16 cellular contexts compared by ENCODE assay signal in genomic region chr2:28129955-28130695, GRCh38.
A peak's percentile ranks its signal among the peaks of the same experiment; 100 is the strongest.
DNase-seq lines count a peak whose midpoint lies in the region; ATAC-seq and TF ChIP-seq lines count a peak whose summit lies in the region.
"Had no signal": no experiment of that assay in that cellular context is flagged by ENCODE, and none has a peak within 500 bp of the region (broad histone marks: within the 10 kb centered on the region; RNA-seq: fewer than 3 reads in every experiment).

No MANE protein-coding gene starts in this region.

- H4K20me1 ChIP-seq in SK-N-SH (ENCODE audit: insufficient read depth) (no peaks in the 10 kb centered on the region), smooth muscle cell (ENCODE audit: low read depth) (no peaks in the 10 kb centered on the region)

- WGBS in SK-N-SH (ENCODE audit: low lambda C conversion rate) = 68% methylated on average over 4 of the region's 4 CpGs
- WGBS in smooth muscle cell (ENCODE audit: low lambda C conversion rate) = 76% methylated on average over 4 of the region's 4 CpGs

- H3K27me3 ChIP-seq in SK-N-SH (ENCODE audit: insufficient read depth) = no peaks in the 10 kb centered on the region
- no peaks in the 10 kb centered on the region for H3K27me3 ChIP-seq in smooth muscle cell (ENCODE audit: low read depth)
- H3K27me3 ChIP-seq in foreskin keratinocyte = no peaks in the 10 kb centered on the region
- no peaks in the 10 kb centered on the region for H3K27me3 ChIP-seq in ascending aorta
- H3K27me3 ChIP-seq: right atrium auricular region had no signal

- TF ChIP-seq EP300 in SK-N-SH (IDR thresholded peaks at IDR 0.05; ENCODE audit: borderline replicate concordance in 1 of 2, low read depth in 1 of 2, low read length in 1 of 2) = peak in 1 of 2 experiments; percentile 71; a peak in 2 of 4 replicates

- H2AFZ ChIP-seq in SK-N-SH (ENCODE audit: low read depth) (no peak overlapping the region), smooth muscle cell (ENCODE audit: low read depth) (no peak overlapping the region)

- ATAC-seq in foreskin keratinocyte (no peak), GM21737 (IDR thresholded peaks at IDR 0.05; ENCODE audit: unreplicated experiment) (no peak)
- ATAC-seq: activated CD8-positive, alpha-beta memory T cell treated with anti-CD3 and anti-CD28 coated beads, Interleukin-2, amount 10 ng/mL, durations not matched to agents 7 days and 5 days had no signal

- CTCF ChIA-PET in SK-N-SH (lab: Yijun Ruan, JAX) = interaction anchor here (1.4 kb wide), 1 partner anchor 266 kb away, joined by 4 read pairs; no protein-coding TSS in a partner anchor

- H3K4me2 ChIP-seq in SK-N-SH (peak overlapping the region; percentile 9), smooth muscle cell (peak overlapping the region; percentile 28)

- intact Hi-C loops in ascending aorta (cut with DNase I) = no loop called here

- H3K27ac ChIP-seq in SK-N-SH (ENCODE audit: low read depth in 2 of 2, low read length in 1 of 2) = peak overlapping the region in 1 of 2 experiments; percentile 70; a peak in 2 of 4 replicates
- peak overlapping the region; percentile 26 for H3K27ac ChIP-seq in smooth muscle cell (ENCODE audit: low read depth)
- H3K27ac ChIP-seq in foreskin keratinocyte = no peak overlapping the region
- no peak overlapping the region for H3K27ac ChIP-seq in ascending aorta
- H3K27ac ChIP-seq: right atrium auricular region had no signal

- H3K9me3 ChIP-seq in SK-N-SH = no peaks in the 10 kb centered on the region
- H3K9me3 ChIP-seq in smooth muscle cell (replicated peaks; ENCODE audit: low read depth) = no peaks in the 10 kb centered on the region
- no peaks in the 10 kb centered on the region for H3K9me3 ChIP-seq in ascending aorta
- H3K9me3 ChIP-seq: right atrium auricular region had no signal

- H3K36me3 ChIP-seq in SK-N-SH (replicated peaks in 1 of 2; ENCODE audit: control insufficient read depth in 1 of 2, insufficient read depth in 2 of 2, low read length in 1 of 2) (no peaks in the 10 kb centered on the region), smooth muscle cell (ENCODE audit: low read depth) (no peaks in the 10 kb centered on the region), ascending aorta (peaks cover 0 to 3% of the 10 kb centered on the region in 2 donors)
- H3K36me3 ChIP-seq: right atrium auricular region had no signal

- H3K79me2 ChIP-seq in SK-N-SH (ENCODE audit: insufficient read depth) (no peaks in the 10 kb centered on the region), smooth muscle cell (ENCODE audit: low read depth) (no peaks in the 10 kb centered on the region)

- DNase-seq in EH (ENCODE audit: low read depth) (peak; percentile 60), SK-N-SH (no peak), fibroblast of mammary gland (ENCODE audit: low read depth) (peak; percentile 52), smooth muscle cell (lab: John Stamatoyannopoulos, UW; ENCODE audit: unreplicated experiment) (no peak), foreskin keratinocyte (no peak), ascending aorta (ENCODE audit: low spot score in 2 of 2) (no peak)
- DNase-seq: activated CD4-positive, CD25-positive, alpha-beta regulatory T cell treated with anti-CD3 and anti-CD28 coated beads, Interleukin-2, amount 50 U/mL, for 72 hours; activated CD8-positive, alpha-beta memory T cell treated with anti-CD3 and anti-CD28 coated beads, Interleukin-2, amount 10 ng/mL, durations not matched to agents 7 days and 5 days; activated naive CD4-positive, alpha-beta T cell; CD4-positive, CD25-positive, alpha-beta regulatory T cell; NCI-H1105 treated with DMSO at 0.1 percent for 48 hours; NCI-H345; NK-92 treated with Interleukin-12 subunit alpha and Interleukin-12 subunit beta, amount 100 ng/mL, for 24 hours; substantia nigra had no signal

- 0 out of 2 replicates have a peak overlapping the region, but pooled peaks have one; percentile 2 for H3K9ac ChIP-seq in SK-N-SH
- H3K9ac ChIP-seq in smooth muscle cell (ENCODE audit: low read depth) = no peak overlapping the region

- TF ChIP-seq RAD21 in SK-N-SH (IDR thresholded peaks at IDR 0.05; ENCODE audit: low read length) = no peak; the same call in 1 of the 2 replicates

- H3K4me3 ChIP-seq in SK-N-SH (ENCODE audit: low read depth in 2 of 2, low read length in 1 of 2) (no peak overlapping the region), fibroblast of mammary gland (ENCODE audit: control insufficient read depth, low read depth, low read length) (no peak overlapping the region), smooth muscle cell (no peak overlapping the region), ascending aorta (no peak overlapping the region)
- H3K4me3 ChIP-seq: right atrium auricular region had no signal

- TF ChIP-seq CTCF in SK-N-SH (IDR thresholded peaks at IDR 0.05) (no peak), fibroblast of mammary gland (conservative IDR thresholded peaks at IDR 0.05; ENCODE audit: control insufficient read depth, insufficient read depth, low read depth, low read length) (no peak), smooth muscle cell (IDR thresholded peaks at IDR 0.05; ENCODE audit: borderline replicate concordance, insufficient read depth, poor library complexity, severe bottlenecking) (no peak), foreskin keratinocyte (conservative IDR thresholded peaks at IDR 0.05) (no peak), ascending aorta (IDR thresholded peaks at IDR 0.05) (no peak)

- H3K9me2 ChIP-seq in SK-N-SH = no peaks in the 10 kb centered on the region

- peaks cover 20% of the 10 kb centered on the region for H3F3A ChIP-seq in SK-N-SH (replicated peaks; ENCODE audit: insufficient read depth)
- no peaks in the 10 kb centered on the region for H3F3A ChIP-seq in smooth muscle cell (ENCODE audit: low read depth)

- H3K4me1 ChIP-seq in SK-N-SH (ENCODE audit: control insufficient read depth in 1 of 2, insufficient read depth in 2 of 2, low read depth in 1 of 2, low read length in 1 of 2) = peaks cover 0 to 18% of the 10 kb centered on the region in 2 experiments; a peak in 3 of 4 replicates
- no peaks in the 10 kb centered on the region for H3K4me1 ChIP-seq in smooth muscle cell (ENCODE audit: low read depth)
- peaks cover 38% of the 10 kb centered on the region for H3K4me1 ChIP-seq in foreskin keratinocyte
- no peaks in the 10 kb centered on the region for H3K4me1 ChIP-seq in ascending aorta

- POLR2A ChIA-PET in SK-N-SH (lab: Yijun Ruan, JAX) = no interaction called here

TF ChIP-seq in SK-N-SH, 30 proteins besides CTCF, POLR2A, EP300 and RAD21 (continues in another document):
- TF ChIP-seq REST (IDR thresholded peaks at IDR 0.05; ENCODE audit: low read depth, low read length) = no peak
- TF ChIP-seq TEAD4 (IDR thresholded peaks at IDR 0.05; ENCODE audit: borderline replicate concordance, insufficient read depth) = peak; percentile 50; the same call in 1 of the 2 replicates
- peak; percentile 89 for TF ChIP-seq PBX3 (IDR thresholded peaks at IDR 0.05)
- peak; percentile 29; the same call in 1 of the 2 replicates for TF ChIP-seq RXRA (IDR thresholded peaks at IDR 0.05; ENCODE audit: borderline replicate concordance, low read depth)
- TF ChIP-seq FOSL2 (IDR thresholded peaks at IDR 0.05; ENCODE audit: borderline replicate concordance, low read depth) = peak; percentile 44; the same call in 1 of the 2 replicates
- TF ChIP-seq, protein P1, sequence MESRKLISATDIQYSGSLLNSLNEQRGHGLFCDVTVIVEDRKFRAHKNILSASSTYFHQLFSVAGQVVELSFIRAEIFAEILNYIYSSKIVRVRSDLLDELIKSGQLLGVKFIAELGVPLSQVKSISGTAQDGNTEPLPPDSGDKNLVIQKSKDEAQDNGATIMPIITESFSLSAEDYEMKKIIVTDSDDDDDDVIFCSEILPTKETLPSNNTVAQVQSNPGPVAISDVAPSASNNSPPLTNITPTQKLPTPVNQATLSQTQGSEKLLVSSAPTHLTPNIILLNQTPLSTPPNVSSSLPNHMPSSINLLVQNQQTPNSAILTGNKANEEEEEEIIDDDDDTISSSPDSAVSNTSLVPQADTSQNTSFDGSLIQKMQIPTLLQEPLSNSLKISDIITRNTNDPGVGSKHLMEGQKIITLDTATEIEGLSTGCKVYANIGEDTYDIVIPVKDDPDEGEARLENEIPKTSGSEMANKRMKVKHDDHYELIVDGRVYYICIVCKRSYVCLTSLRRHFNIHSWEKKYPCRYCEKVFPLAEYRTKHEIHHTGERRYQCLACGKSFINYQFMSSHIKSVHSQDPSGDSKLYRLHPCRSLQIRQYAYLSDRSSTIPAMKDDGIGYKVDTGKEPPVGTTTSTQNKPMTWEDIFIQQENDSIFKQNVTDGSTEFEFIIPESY (IDR thresholded peaks at IDR 0.05; ENCODE audit: borderline replicate concordance, low read depth) = no peak

Comparison
In these comparisons a context has a peak if more than half of its experiments do, and no peak if none do; other contexts are left out.
1. DNase-seq: peak in EH (single experiment) and fibroblast of mammary gland (single experiment); none in SK-N-SH (single experiment), smooth muscle cell (single experiment), foreskin keratinocyte (0 of 2) and ascending aorta (0 of 2).